ENCODE assay signal across 8 cellular contexts in genomic region chr15:40593588-40594428, GRCh38. TPM values are rescaled to one million over a fixed set of nuclear protein-coding genes. Genes with fewer than 3 reads are reported as not detected.
DNase-seq lines count a peak whose midpoint lies in the region; ATAC-seq, FAIRE-seq and TF ChIP-seq lines count a peak whose summit lies in the region.

TSS of gene KNL1 (plus strand) at chr15:40594249. CDS start at chr15:40602932, 8,683 bp downstream.

- H3K27me3 ChIP-seq in cardiac muscle cell, result no peaks in the 10 kb centered on the region
- H3K27me3 ChIP-seq in pancreas, result no peaks in the 10 kb centered on the region
- H3K27me3 ChIP-seq in tibial artery, result no peaks in the 10 kb centered on the region

- no peaks in the 10 kb centered on the region for H3K9me3 ChIP-seq in cardiac muscle cell (ENCODE audit: low read depth)
- H3K9me3 ChIP-seq in pancreas, result no peaks in the 10 kb centered on the region
- no peaks in the 10 kb centered on the region for H3K9me3 ChIP-seq in tibial artery

- H3K4me3 ChIP-seq in GM12875 (ENCODE audit: low read depth, low read length) (peak within 1 kb of the TSS; percentile 97), cardiac muscle cell (peak within 1 kb of the TSS; percentile 89), pancreas (peak within 1 kb of the TSS; percentile 36 to 67 (median 50)), tibial artery (peak within 1 kb of the TSS; percentile 56 to 64)

- peaks cover 5% of the 10 kb centered on the region for H3K36me3 Mint-ChIP-seq in activated naive CD8-positive, alpha-beta T cell treated with anti-CD3 and anti-CD28 coated beads, Interleukin-2, amount 50 U/mL, for 24 hours (ENCODE audit: low read depth)

- ATAC-seq in HG02840 (IDR thresholded peaks at IDR 0.05; ENCODE audit: low FRiP score, unreplicated experiment), result peak; percentile 77
- peak; percentile 84 for ATAC-seq in activated naive CD8-positive, alpha-beta T cell treated with anti-CD3 and anti-CD28 coated beads, Interleukin-2, amount 50 U/mL, for 24 hours
- ATAC-seq in pancreas, result peak; percentile 93 to 97 (median 93)

- peak within 1 kb of the TSS; percentile 94 for H3K4me3 Mint-ChIP-seq in activated naive CD8-positive, alpha-beta T cell treated with anti-CD3 and anti-CD28 coated beads, Interleukin-2, amount 50 U/mL, for 24 hours

- no peaks in the 10 kb centered on the region for H3K9me3 Mint-ChIP-seq in activated naive CD8-positive, alpha-beta T cell treated with anti-CD3 and anti-CD28 coated beads, Interleukin-2, amount 50 U/mL, for 24 hours

- H3K27ac ChIP-seq in cardiac muscle cell (peak within 1 kb of the TSS; percentile 97), pancreas (peak within 1 kb of the TSS; percentile 81 to 95 (median 92)), tibial artery (peak within 1 kb of the TSS; percentile 81 to 90)

- peaks cover 33% of the 10 kb centered on the region for H3K4me1 Mint-ChIP-seq in activated naive CD8-positive, alpha-beta T cell treated with anti-CD3 and anti-CD28 coated beads, Interleukin-2, amount 50 U/mL, for 24 hours

- H3K27me3 Mint-ChIP-seq in activated naive CD8-positive, alpha-beta T cell treated with anti-CD3 and anti-CD28 coated beads, Interleukin-2, amount 50 U/mL, for 24 hours, result peaks cover 9% of the 10 kb centered on the region

- H3K36me3 ChIP-seq in cardiac muscle cell (no peaks in the 10 kb centered on the region), pancreas (no peaks in the 10 kb centered on the region), tibial artery (no peaks in the 10 kb centered on the region)

- WGBS in pancreas, 2 donors, result 2% methylated on average over 41 of the region's 41 CpGs

- intact Hi-C loops in pancreas (cut with DNase I) (no loop called here), tibial artery (cut with DNase I; ENCODE audit: low total_unique reads) (no loop called here)

- FAIRE-seq in pancreas (lab: Jason Lieb, UNC), result peak; percentile 17

- H3K27ac Mint-ChIP-seq in activated naive CD8-positive, alpha-beta T cell treated with anti-CD3 and anti-CD28 coated beads, Interleukin-2, amount 50 U/mL, for 24 hours, result peak within 1 kb of the TSS; percentile 99

- DNase-seq in NCI-H1436 treated with DMSO at 0.1 percent for 48 hours (lab: John Stamatoyannopoulos, UW) (peak; percentile 95), T follicular helper cell (ENCODE audit: low read depth) (peak; percentile 76), cardiac muscle cell (ENCODE audit: low read depth in 1 of 2, low spot score in 1 of 2) (peak; percentile 92 to 96), pancreas (peak; percentile 87 to 96 (median 92)), tibial artery (peak; percentile 93 to 95)
- DNase-seq in activated naive CD8-positive, alpha-beta T cell treated with anti-CD3 and anti-CD28 coated beads, Interleukin-2, amount 50 U/mL, for 24 hours, result peak; percentile 89

- H3K4me1 ChIP-seq in cardiac muscle cell (ENCODE audit: low read depth) (peaks cover 19% of the 10 kb centered on the region), pancreas (peaks cover 3 to 8% (median 7%) of the 10 kb centered on the region in 3 donors), tibial artery (peaks cover 0 to 13% (median 9%) of the 10 kb centered on the region in 4 donors)

- TF ChIP-seq CTCF in GM12875 (IDR thresholded peaks at IDR 0.05; ENCODE audit: borderline replicate concordance, insufficient read depth, low read depth, low read length) (no peak), cardiac muscle cell (IDR thresholded peaks at IDR 0.05; ENCODE audit: low read depth, low read length) (no peak), pancreas (IDR thresholded peaks at IDR 0.05) (no peak), tibial artery (IDR thresholded peaks at IDR 0.05) (no peak)

RNA-seq across cellular contexts. Expression of gene KNL1, which starts in this region (rescaled TPM):
- total RNA-seq in cardiac muscle cell (1.7 and 15.2 TPM in 2 replicates), pancreas (under 1 TPM; 0.04 to 0.90 (median 0.35) TPM)
- polyA plus RNA-seq in cardiac muscle cell (1.4 and 12.1 TPM in 2 replicates), pancreas (under 1 TPM; 0.02 to 0.11 TPM)

Comparison
In these comparisons a context has a peak if more than half of its experiments do, and no peak if none do; other contexts are left out.
1. Peak in every context shown above with its lines: DNase-seq, ATAC-seq, H3K4me3 ChIP-seq and H3K27ac ChIP-seq.
2. Peak in DNase-seq, ATAC-seq, H3K4me3 ChIP-seq and H3K27ac ChIP-seq in pancreas; RNA of the gene not detected or under 1 TPM.